In the genomic region with DNA sequence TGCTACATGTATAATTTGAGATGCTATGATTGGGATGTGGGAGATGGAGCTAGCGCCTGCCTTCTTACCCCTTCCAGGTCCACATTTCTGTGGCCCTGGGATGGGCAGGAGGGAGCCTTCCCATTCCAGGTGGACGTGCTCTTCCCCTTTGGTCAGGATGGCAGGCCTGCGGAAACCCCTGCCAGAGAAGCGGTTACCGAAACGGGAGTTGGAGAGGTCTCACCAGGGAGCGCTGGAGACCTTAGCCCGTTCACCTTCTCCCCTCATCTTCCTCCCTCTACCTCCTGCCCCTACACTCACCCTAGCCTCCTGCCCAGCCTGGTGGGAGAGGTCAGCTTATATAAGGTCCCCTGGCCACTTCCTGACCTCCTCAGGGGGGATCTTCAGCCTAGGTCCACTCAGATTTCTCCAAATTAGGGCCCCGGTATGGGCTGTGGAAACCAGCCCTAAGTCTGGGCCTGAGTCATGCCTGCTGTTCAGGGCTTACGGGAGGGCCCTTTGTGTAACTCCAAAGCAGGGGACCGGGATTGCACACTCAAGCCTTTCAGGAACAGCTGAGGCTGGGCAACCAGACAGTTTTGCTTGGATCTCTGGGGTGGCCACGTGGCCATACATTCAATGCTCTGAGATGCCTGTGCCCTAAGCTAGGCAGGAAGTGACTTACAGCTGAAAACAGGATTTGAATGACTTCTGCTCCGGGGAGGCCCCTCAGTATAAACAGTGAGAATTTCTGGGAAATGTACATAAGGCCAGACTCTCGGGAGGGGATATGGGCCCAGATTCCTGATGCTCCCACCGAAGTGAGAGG, we compare ENCODE assay signal across 18 cellular contexts. TPM values are rescaled to one million over a fixed set of nuclear protein-coding genes. Genes with fewer than 3 reads are reported as not detected.
DNase-seq lines count a peak whose midpoint lies in the region; ATAC-seq, FAIRE-seq and TF ChIP-seq lines count a peak whose summit lies in the region.
"Had no signal": no experiment of that assay in that cellular context is flagged by ENCODE, and none has a peak within 500 bp of the region (broad histone marks: within the 10 kb centered on the region; RNA-seq: fewer than 3 reads in every experiment).

No MANE protein-coding gene starts in this region.

- H3K9me3 Mint-ChIP-seq in astrocyte (ENCODE audit: unreplicated experiment), result peaks cover 10% of the 10 kb centered on the region
- H3K9me3 Mint-ChIP-seq: stimulated activated naive CD8-positive, alpha-beta T cell treated with anti-CD3 and anti-CD28 coated beads, Interleukin-15, Interleukin-2, amounts not matched to agents 100 ng/mL and 50 ng/mL, for 24 hours had no signal

- no peak for TF ChIP-seq CTCF in astrocyte (IDR thresholded peaks at IDR 0.05; ENCODE audit: insufficient read depth, low read depth, low read length)
- TF ChIP-seq CTCF in uterus (IDR thresholded peaks at IDR 0.05), result no peak

- peak; percentile 69 for DNase-seq in HCEC 1CT
- peak; percentile 71 for DNase-seq in astrocyte (ENCODE audit: low read depth)
- peak; percentile 11 for DNase-seq in foreskin melanocyte
- DNase-seq in skeletal muscle cell (ENCODE audit: low read depth), result peak; percentile 66
- DNase-seq in uterus, result no peak
- DNase-seq in left colon, result no peak
- DNase-seq in NCI-H345 (lab: John Stamatoyannopoulos, UW), result no peak
- DNase-seq: activated T-cell treated with anti-CD3 and anti-CD28 coated beads for 4 hours; CD8-positive, alpha-beta memory T cell; glutamatergic neuron; kidney glomerular epithelial cell; naive B cell; NCI-H2171 had no signal

- peak overlapping the region; percentile 61 for H2AFZ ChIP-seq in astrocyte (ENCODE audit: low read depth, low read length)

- no peak for TF ChIP-seq POLR2A in uterus (IDR thresholded peaks at IDR 0.05)

- H3K36me3 ChIP-seq in astrocyte (ENCODE audit: insufficient read depth, low read length), result no peaks in the 10 kb centered on the region
- H3K36me3 ChIP-seq in uterus, result no peaks in the 10 kb centered on the region

- ATAC-seq in HG03039 (IDR thresholded peaks at IDR 0.05; ENCODE audit: unreplicated experiment) (no peak), left colon (no peak)
- ATAC-seq: activated CD4-positive, CD25-positive, alpha-beta regulatory T cell treated with anti-CD3 and anti-CD28 coated beads, Interleukin-2, amount 50 U/mL, for 24 hours; sciatic nerve had no signal

- H3K4me3 ChIP-seq in astrocyte (ENCODE audit: insufficient read depth, low read depth, low read length) (no peak overlapping the region), skeletal muscle cell (ENCODE audit: low read depth, low read length) (no peak overlapping the region), uterus (no peak overlapping the region)

- no peak for FAIRE-seq in astrocyte (lab: Jason Lieb, UNC)
- FAIRE-seq: H54 had no signal

- no peaks in the 10 kb centered on the region for H4K20me1 ChIP-seq in astrocyte (ENCODE audit: insufficient read depth, low read length)

- H3K4me1 ChIP-seq in astrocyte (ENCODE audit: insufficient read depth, low read length) (peaks cover 16% of the 10 kb centered on the region), uterus (no peaks in the 10 kb centered on the region)

- peaks cover 10% of the 10 kb centered on the region for H3K4me1 Mint-ChIP-seq in astrocyte (ENCODE audit: low read depth, unreplicated experiment)
- H3K4me1 Mint-ChIP-seq: CD8-positive, alpha-beta memory T cell; naive B cell had no signal

- peak overlapping the region; percentile 44 for H3K9ac ChIP-seq in astrocyte (ENCODE audit: low read length)

- H3K9me3 ChIP-seq in astrocyte (ENCODE audit: insufficient read depth, low read depth, low read length) (peaks cover 4% of the 10 kb centered on the region), uterus (peaks cover 0 to 5% of the 10 kb centered on the region in 2 donors)

- H3K4me2 ChIP-seq in astrocyte (ENCODE audit: low read length), result peak overlapping the region; percentile 42

- H3K4me3 Mint-ChIP-seq in astrocyte (ENCODE audit: unreplicated experiment), result no peak overlapping the region
- H3K4me3 Mint-ChIP-seq: CD8-positive, alpha-beta memory T cell; naive B cell; stimulated activated naive CD8-positive, alpha-beta T cell treated with anti-CD3 and anti-CD28 coated beads, Interleukin-15, Interleukin-2, amounts not matched to agents 100 ng/mL and 50 ng/mL, for 24 hours had no signal

- no peaks in the 10 kb centered on the region for H3K79me2 ChIP-seq in astrocyte (ENCODE audit: insufficient read depth, low read length)

- H3K27ac ChIP-seq in astrocyte (ENCODE audit: low read depth, low read length) (peak overlapping the region; percentile 28), uterus (no peak overlapping the region)

- peak overlapping the region; percentile 60 for H3K27ac Mint-ChIP-seq in astrocyte (ENCODE audit: unreplicated experiment)
- H3K27ac Mint-ChIP-seq: CD8-positive, alpha-beta memory T cell; naive B cell; stimulated activated naive CD8-positive, alpha-beta T cell treated with anti-CD3 and anti-CD28 coated beads, Interleukin-15, Interleukin-2, amounts not matched to agents 100 ng/mL and 50 ng/mL, for 24 hours had no signal

- intact Hi-C loops in uterus (cut with DNase I; ENCODE audit: low total_unique reads) (no loop called here), left colon (cut with DNase I, micrococcal nuclease) (no loop called here)

- peaks cover 3% of the 10 kb centered on the region for H3K36me3 Mint-ChIP-seq in astrocyte (ENCODE audit: low read depth, unreplicated experiment)
- H3K36me3 Mint-ChIP-seq: CD8-positive, alpha-beta memory T cell; naive B cell had no signal

- H3K27me3 ChIP-seq in astrocyte (ENCODE audit: insufficient read depth, low read length) (no peaks in the 10 kb centered on the region), uterus (no peaks in the 10 kb centered on the region)

- H3K27me3 Mint-ChIP-seq in astrocyte (ENCODE audit: low read depth, unreplicated experiment), result peaks cover 16% of the 10 kb centered on the region

RNA-seq across cellular contexts. Expression of gene MEG3, which starts 10.2 kb away (rescaled TPM):
- not detected in 2 replicates for total RNA-seq in astrocyte
- 100 to 1,000 TPM in 2 of 4 donors, 10 to 100 TPM in 2; 34.1 to 265 (median 119) TPM for total RNA-seq in uterus
- 10 to 100 TPM in 1 of 2 donors, 1 to 10 TPM in 1; 8.1 to 13.0 TPM for total RNA-seq in left colon

Comparison
In these comparisons a context has a peak if more than half of its experiments do, and no peak if none do; other contexts are left out.
1. DNase-seq: peak in HCEC 1CT (single experiment), astrocyte (single experiment), foreskin melanocyte (single experiment) and skeletal muscle cell (single experiment); none in uterus (0 of 2), left colon (0 of 2) and NCI-H345 (single experiment).